ENCODE assay signal across 28 cellular contexts in the genomic region with DNA sequence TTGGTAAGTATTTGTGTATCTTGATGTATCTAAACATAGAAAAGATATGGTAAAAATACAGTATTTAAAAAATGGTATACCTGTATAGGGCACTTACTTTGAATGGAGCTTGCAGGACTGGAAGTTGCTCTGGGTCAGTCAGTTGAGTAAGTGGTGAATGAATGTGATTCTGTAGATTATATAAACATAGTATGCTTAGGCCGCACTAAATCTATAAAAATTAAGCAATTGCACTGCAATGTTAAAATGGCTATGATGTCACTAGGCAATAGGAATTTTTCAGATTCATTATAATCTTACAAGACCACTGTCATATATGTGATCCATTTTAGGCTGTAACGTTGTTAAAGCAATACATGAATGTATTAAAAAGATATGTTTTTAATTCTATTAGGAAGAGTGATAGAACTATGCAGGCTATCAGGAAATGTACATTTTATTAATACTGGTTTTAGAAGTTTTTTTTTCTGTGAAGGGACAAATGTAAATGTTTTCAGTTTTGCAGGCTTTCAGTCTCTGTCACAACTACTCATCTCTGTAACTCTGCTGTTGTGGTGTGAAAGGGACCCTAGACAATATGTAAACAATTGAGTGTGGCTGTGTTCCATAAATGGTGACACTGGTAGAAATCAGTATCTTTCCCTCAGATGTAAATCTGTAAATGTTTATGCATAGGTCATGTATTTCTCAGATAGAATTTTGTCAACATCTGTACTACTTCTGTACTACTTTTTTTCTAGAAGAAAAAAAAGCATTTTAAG. TPM values are rescaled to one million over a fixed set of nuclear protein-coding genes. Genes with fewer than 3 reads are reported as not detected.
DNase-seq lines count a peak whose midpoint lies in the region; ATAC-seq, FAIRE-seq and TF ChIP-seq lines count a peak whose summit lies in the region.
"Had no signal": no experiment of that assay in that cellular context is flagged by ENCODE, and none has a peak within 500 bp of the region (broad histone marks: within the 10 kb centered on the region; RNA-seq: fewer than 3 reads in every experiment).

No MANE protein-coding gene starts in this region.

- no peaks in the 10 kb centered on the region for H3K27me3 Mint-ChIP-seq in memory B cell
- H3K27me3 Mint-ChIP-seq: activated naive CD4-positive, alpha-beta T cell treated with anti-CD3 and anti-CD28 coated beads, Interleukin-2, amount 50 U/mL, for 24 hours had no signal

- no peak overlapping the region for H3K27ac ChIP-seq in gastrocnemius medialis
- H3K27ac ChIP-seq: BLaER1 treated with 17β-estradiol and CSF1 and Interleukin-3, amounts not matched to agents 10 nM and 100 nM; Peyer's patch; right atrium auricular region; testis had no signal

- H3K9ac ChIP-seq in Loucy (ENCODE audit: low read depth, low read length, poor library complexity, severe bottlenecking): no peak overlapping the region
- H3K9ac ChIP-seq: BLaER1 treated with 17β-estradiol and CSF1 and Interleukin-3, amounts not matched to agents 10 nM and 100 nM had no signal

- ATAC-seq in GM19351 (IDR thresholded peaks at IDR 0.05; ENCODE audit: unreplicated experiment): peak; percentile 60
- no peak for ATAC-seq in memory B cell (ENCODE audit: low read depth)
- no peak for ATAC-seq in GM21717 (IDR thresholded peaks at IDR 0.05; ENCODE audit: unreplicated experiment)
- no peak for ATAC-seq in gastrocnemius medialis
- ATAC-seq: HepG2, left colon had no signal

- TF ChIP-seq CTCF in Loucy (conservative IDR thresholded peaks at IDR 0.05; ENCODE audit: low read length) (no peak), gastrocnemius medialis (IDR thresholded peaks at IDR 0.05 in 4 of 5, conservative IDR thresholded peaks at IDR 0.05 in 1 of 5) (no peak)

- H3K27ac Mint-ChIP-seq in memory B cell: peak overlapping the region; percentile 8

- H3K4me3 ChIP-seq in Loucy (ENCODE audit: low read length, poor library complexity, severe bottlenecking) (no peak overlapping the region), gastrocnemius medialis (no peak overlapping the region)
- H3K4me3 ChIP-seq: BLaER1 treated with 17β-estradiol and CSF1 and Interleukin-3, amounts not matched to agents 10 nM and 100 nM; Peyer's patch; right atrium auricular region; testis had no signal

- intact Hi-C loops in gastrocnemius medialis (cut with DNase I; ENCODE audit: low total_unique reads): no loop called here

- H3K79me2 ChIP-seq in Loucy (ENCODE audit: insufficient read depth, low read length): peaks cover 100% of the 10 kb centered on the region

- no peak overlapping the region for H2AFZ ChIP-seq in Loucy (ENCODE audit: low read length)

- no peaks in the 10 kb centered on the region for H3K27me3 ChIP-seq in Loucy (ENCODE audit: insufficient read depth, low read length, poor library complexity, severe bottlenecking)
- H3K27me3 ChIP-seq in gastrocnemius medialis: no peaks in the 10 kb centered on the region
- H3K27me3 ChIP-seq: BLaER1 treated with 17β-estradiol and CSF1 and Interleukin-3, amounts not matched to agents 10 nM and 100 nM; Peyer's patch; right atrium auricular region; testis had no signal

- peak overlapping the region; percentile 38 for H3K4me2 ChIP-seq in Loucy (ENCODE audit: low read depth, low read length, poor library complexity, severe bottlenecking)

- no peaks in the 10 kb centered on the region for H3K9me2 ChIP-seq in Loucy (replicated peaks; ENCODE audit: low read depth, low read length)

- peak; percentile 67 for FAIRE-seq in GM18507 (lab: Jason Lieb, UNC)
- FAIRE-seq: HepG2, small intestine had no signal

- H3K4me1 ChIP-seq in Loucy (ENCODE audit: insufficient read depth, low read length, poor library complexity, severe bottlenecking) (peaks cover 35% of the 10 kb centered on the region), gastrocnemius medialis (peaks cover 6 to 24% of the 10 kb centered on the region in 2 donors)
- H3K4me1 ChIP-seq: Peyer's patch, testis had no signal

- H3K9me3 ChIP-seq in Loucy (ENCODE audit: insufficient read depth, low read depth, low read length) (no peaks in the 10 kb centered on the region), gastrocnemius medialis (no peaks in the 10 kb centered on the region)
- H3K9me3 ChIP-seq: BLaER1 treated with 17β-estradiol and CSF1 and Interleukin-3, amounts not matched to agents 10 nM and 100 nM; Peyer's patch; right atrium auricular region; testis had no signal

- peaks cover 62% of the 10 kb centered on the region for H3K36me3 ChIP-seq in Loucy (ENCODE audit: insufficient read depth, low read length)
- H3K36me3 ChIP-seq in gastrocnemius medialis: peaks cover 0 to 13% of the 10 kb centered on the region in 2 donors

- H4K20me1 ChIP-seq in Loucy (ENCODE audit: insufficient read depth, low read length, poor library complexity, severe bottlenecking): peaks cover 74% of the 10 kb centered on the region

- H3K9me3 Mint-ChIP-seq in memory B cell: no peaks in the 10 kb centered on the region
- H3K9me3 Mint-ChIP-seq: activated naive CD4-positive, alpha-beta T cell treated with anti-CD3 and anti-CD28 coated beads, Interleukin-2, amount 50 U/mL, for 24 hours; immature natural killer cell; neural crest cell had no signal

- in situ Hi-C loops in gastrocnemius medialis (cut with MboI; ENCODE audit: low sequenced_read_pairs in 4 of 4): no loop called here

- H3F3A ChIP-seq in Loucy (ENCODE audit: low read depth): no peaks in the 10 kb centered on the region

- H3K4me3 Mint-ChIP-seq in memory B cell: no peak overlapping the region
- H3K4me3 Mint-ChIP-seq: activated naive CD4-positive, alpha-beta T cell treated with anti-CD3 and anti-CD28 coated beads, Interleukin-2, amount 50 U/mL, for 24 hours; immature natural killer cell; neural crest cell had no signal

- DNase-seq in GM18507 (ENCODE audit: extremely low spot score, insufficient read length, low read depth) (no peak), memory B cell (ENCODE audit: low spot score in 2 of 2) (no peak), gastrocnemius medialis (no peak), NCI-H187 treated with DMSO at 0.1 percent for 48 hours (lab: John Stamatoyannopoulos, UW) (no peak), occipital lobe (lab: John Stamatoyannopoulos, UW) (no peak)
- DNase-seq: activated CD4-positive, alpha-beta T cell treated with anti-CD3 and anti-CD28 coated beads for 4 hours; activated T-cell treated with anti-CD3 and anti-CD28 coated beads, Interleukin-2, amount 50 U/mL, for 48 hours; amygdala; COR-L47; GDM1; immature natural killer cell; left colon; NCI-H1436; NCI-H748 treated with DMSO at 0.1 percent for 48 hours; Peyer's patch; posterior cingulate gyrus; SHP77; small intestine; stimulated activated naive CD4-positive, alpha-beta T cell treated with Interleukin-2 at 50 U/mL for 16 hours; testis had no signal

- peaks cover 5% of the 10 kb centered on the region for H3K36me3 Mint-ChIP-seq in memory B cell

- H3K4me1 Mint-ChIP-seq in memory B cell: peaks cover 15% of the 10 kb centered on the region

- no peak for TF ChIP-seq POLR2A in gastrocnemius medialis (IDR thresholded peaks at IDR 0.05)

RNA-seq across cellular contexts. Expression of a gene that starts 10.5 kb away (rescaled TPM):
- total RNA-seq in gastrocnemius medialis (100 to 1,000 TPM in 2 of 4 donors, 10 to 100 TPM in 2; 38.9 to 105 (median 96.5) TPM), occipital lobe (65.4 TPM)

RNA-seq across cellular contexts. Expression of a gene that starts 51.1 kb away (rescaled TPM):
- 10 to 100 TPM; 12.0 to 82.7 (median 17.4) TPM for total RNA-seq in gastrocnemius medialis
- 15.4 TPM for total RNA-seq in occipital lobe
